ENCODE assay signal across 1 cellular context in genomic region chr19:35040826-35041547, GRCh38.
TF ChIP-seq lines count a peak whose summit lies in the region.

No MANE protein-coding gene starts in this region.

TF ChIP-seq in HepG2, 621 proteins besides CTCF, POLR2A, EP300 and RAD21 (continued from another document and continues in another):
- TF ChIP-seq, protein P1, sequence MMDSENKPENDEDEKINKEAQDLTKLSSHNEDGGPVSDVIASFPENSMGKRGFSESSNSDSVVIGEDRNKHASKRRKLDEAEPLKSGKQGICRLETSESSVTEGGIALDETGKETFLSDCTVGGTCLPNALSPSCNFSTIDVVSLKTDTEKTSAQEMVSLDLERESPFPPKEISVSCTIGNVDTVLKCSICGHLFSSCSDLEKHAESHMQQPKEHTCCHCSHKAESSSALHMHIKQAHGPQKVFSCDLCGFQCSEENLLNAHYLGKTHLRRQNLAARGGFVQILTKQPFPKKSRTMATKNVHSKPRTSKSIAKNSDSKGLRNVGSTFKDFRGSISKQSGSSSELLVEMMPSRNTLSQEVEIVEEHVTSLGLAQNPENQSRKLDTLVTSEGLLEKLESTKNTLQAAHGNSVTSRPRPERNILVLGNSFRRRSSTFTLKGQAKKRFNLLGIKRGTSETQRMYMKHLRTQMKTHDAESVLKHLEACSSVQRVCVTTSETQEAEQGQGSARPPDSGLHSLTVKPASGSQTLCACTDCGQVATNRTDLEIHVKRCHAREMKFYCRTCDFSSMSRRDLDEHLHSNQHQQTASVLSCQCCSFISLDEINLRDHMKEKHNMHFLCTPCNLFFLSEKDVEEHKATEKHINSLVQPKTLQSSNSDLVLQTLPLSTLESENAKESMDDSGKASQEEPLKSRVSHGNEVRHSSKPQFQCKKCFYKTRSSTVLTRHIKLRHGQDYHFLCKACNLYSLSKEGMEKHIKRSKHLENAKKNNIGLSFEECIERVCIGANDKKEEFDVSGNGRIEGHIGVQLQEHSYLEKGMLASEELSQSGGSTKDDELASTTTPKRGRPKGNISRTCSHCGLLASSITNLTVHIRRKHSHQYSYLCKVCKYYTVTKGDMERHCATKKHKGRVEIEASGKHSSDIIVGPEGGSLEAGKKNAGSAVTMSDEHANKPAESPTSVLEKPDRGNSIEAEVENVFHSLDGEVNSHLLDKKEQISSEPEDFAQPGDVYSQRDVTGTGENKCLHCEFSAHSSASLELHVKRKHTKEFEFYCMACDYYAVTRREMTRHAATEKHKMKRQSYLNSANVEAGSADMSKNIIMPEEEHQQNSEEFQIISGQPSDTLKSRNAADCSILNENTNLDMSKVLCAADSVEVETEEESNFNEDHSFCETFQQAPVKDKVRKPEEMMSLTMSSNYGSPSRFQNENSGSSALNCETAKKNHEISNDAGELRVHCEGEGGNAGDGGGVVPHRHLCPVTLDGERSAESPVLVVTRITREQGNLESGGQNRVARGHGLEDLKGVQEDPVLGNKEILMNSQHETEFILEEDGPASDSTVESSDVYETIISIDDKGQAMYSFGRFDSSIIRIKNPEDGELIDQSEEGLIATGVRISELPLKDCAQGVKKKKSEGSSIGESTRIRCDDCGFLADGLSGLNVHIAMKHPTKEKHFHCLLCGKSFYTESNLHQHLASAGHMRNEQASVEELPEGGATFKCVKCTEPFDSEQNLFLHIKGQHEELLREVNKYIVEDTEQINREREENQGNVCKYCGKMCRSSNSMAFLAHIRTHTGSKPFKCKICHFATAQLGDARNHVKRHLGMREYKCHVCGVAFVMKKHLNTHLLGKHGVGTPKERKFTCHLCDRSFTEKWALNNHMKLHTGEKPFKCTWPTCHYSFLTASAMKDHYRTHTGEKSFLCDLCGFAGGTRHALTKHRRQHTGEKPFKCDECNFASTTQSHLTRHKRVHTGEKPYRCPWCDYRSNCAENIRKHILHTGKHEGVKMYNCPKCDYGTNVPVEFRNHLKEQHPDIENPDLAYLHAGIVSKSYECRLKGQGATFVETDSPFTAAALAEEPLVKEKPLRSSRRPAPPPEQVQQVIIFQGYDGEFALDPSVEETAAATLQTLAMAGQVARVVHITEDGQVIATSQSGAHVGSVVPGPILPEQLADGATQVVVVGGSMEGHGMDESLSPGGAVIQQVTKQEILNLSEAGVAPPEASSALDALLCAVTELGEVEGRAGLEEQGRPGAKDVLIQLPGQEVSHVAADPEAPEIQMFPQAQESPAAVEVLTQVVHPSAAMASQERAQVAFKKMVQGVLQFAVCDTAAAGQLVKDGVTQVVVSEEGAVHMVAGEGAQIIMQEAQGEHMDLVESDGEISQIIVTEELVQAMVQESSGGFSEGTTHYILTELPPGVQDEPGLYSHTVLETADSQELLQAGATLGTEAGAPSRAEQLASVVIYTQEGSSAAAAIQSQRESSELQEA (CRISPR knock-in tag; IDR thresholded peaks at IDR 0.05; ENCODE audit: not compliant biosample characterization): peak; percentile 73
- TF ChIP-seq ZNF737 (CRISPR knock-in tag; IDR thresholded peaks at IDR 0.05; ENCODE audit: borderline replicate concordance): no peak
- TF ChIP-seq ZNF547 (CRISPR knock-in tag; IDR thresholded peaks at IDR 0.05): peak; percentile 69
- no peak for TF ChIP-seq CHD4 (IDR thresholded peaks at IDR 0.05; ENCODE audit: borderline replicate concordance, low read length)
- no peak for TF ChIP-seq SATB2 (CRISPR knock-in tag; IDR thresholded peaks at IDR 0.05)
- peak; percentile 98 for TF ChIP-seq ZNF670 (CRISPR knock-in tag; IDR thresholded peaks at IDR 0.05; ENCODE audit: borderline replicate concordance)
- no peak; the same call in 1 of the 2 replicates for TF ChIP-seq SMAD3 (CRISPR knock-in tag; IDR thresholded peaks at IDR 0.05)
- TF ChIP-seq ATF7 (IDR thresholded peaks at IDR 0.05): no peak
- TF ChIP-seq ATF7 (CRISPR knock-in tag; IDR thresholded peaks at IDR 0.05): peak; percentile 70; the same call in 1 of the 2 replicates
- TF ChIP-seq, protein P2, sequence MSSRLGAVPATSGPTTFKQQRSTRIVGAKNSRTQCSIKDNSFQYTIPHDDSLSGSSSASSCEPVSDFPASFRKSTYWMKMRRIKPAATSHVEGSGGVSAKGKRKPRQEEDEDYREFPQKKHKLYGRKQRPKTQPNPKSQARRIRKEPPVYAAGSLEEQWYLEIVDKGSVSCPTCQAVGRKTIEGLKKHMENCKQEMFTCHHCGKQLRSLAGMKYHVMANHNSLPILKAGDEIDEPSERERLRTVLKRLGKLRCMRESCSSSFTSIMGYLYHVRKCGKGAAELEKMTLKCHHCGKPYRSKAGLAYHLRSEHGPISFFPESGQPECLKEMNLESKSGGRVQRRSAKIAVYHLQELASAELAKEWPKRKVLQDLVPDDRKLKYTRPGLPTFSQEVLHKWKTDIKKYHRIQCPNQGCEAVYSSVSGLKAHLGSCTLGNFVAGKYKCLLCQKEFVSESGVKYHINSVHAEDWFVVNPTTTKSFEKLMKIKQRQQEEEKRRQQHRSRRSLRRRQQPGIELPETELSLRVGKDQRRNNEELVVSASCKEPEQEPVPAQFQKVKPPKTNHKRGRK (CRISPR knock-in tag; IDR thresholded peaks at IDR 0.05): peak; percentile 83; the same call in 1 of the 2 replicates
- TF ChIP-seq NFKBIZ (CRISPR knock-in tag; IDR thresholded peaks at IDR 0.05): peak; percentile 55; the same call in 1 of the 2 replicates
- no peak for TF ChIP-seq RBAK (CRISPR knock-in tag; IDR thresholded peaks at IDR 0.05)
- TF ChIP-seq POLR2AphosphoS5 (IDR thresholded peaks at IDR 0.05; ENCODE audit: low read depth, low read length): peak; percentile 82
- peak; percentile 50; the same call in 1 of the 2 replicates for TF ChIP-seq CHD2 (IDR thresholded peaks at IDR 0.05; ENCODE audit: low read depth, low read length)
- 0 out of 2 replicates have a peak, but pooled peaks have one; percentile 25 for TF ChIP-seq NFYC (CRISPR knock-in tag; IDR thresholded peaks at IDR 0.05)
- TF ChIP-seq NFE2 (CRISPR knock-in tag; IDR thresholded peaks at IDR 0.05): no peak
- TF ChIP-seq ZNF18 (CRISPR knock-in tag; IDR thresholded peaks at IDR 0.05; ENCODE audit: insufficient replicate concordance): peak; percentile 93
- TF ChIP-seq ZFY (CRISPR knock-in tag; IDR thresholded peaks at IDR 0.05): peak; percentile 87
- TF ChIP-seq ZNF253 (CRISPR knock-in tag; IDR thresholded peaks at IDR 0.05; ENCODE audit: borderline replicate concordance): no peak; the same call in 1 of the 2 replicates
- no peak for TF ChIP-seq YY1 (IDR thresholded peaks at IDR 0.05; ENCODE audit: insufficient read depth, insufficient replicate concordance, low read depth, low read length)
- peak; percentile 97 for TF ChIP-seq MZF1 (CRISPR knock-in tag; IDR thresholded peaks at IDR 0.05; ENCODE audit: borderline replicate concordance)
- 0 out of 2 replicates have a peak, but pooled peaks have one; percentile 4 for TF ChIP-seq MAFG (CRISPR knock-in tag; IDR thresholded peaks at IDR 0.05)
- TF ChIP-seq SRSF4 (IDR thresholded peaks at IDR 0.05; ENCODE audit: low read depth, low read length, poor library complexity, severe bottlenecking): no peak
- no peak; the same call in 1 of the 2 replicates for TF ChIP-seq SALL2 (CRISPR knock-in tag; IDR thresholded peaks at IDR 0.05)
- TF ChIP-seq ZXDC (CRISPR knock-in tag; IDR thresholded peaks at IDR 0.05): peak; percentile 19; the same call in 1 of the 2 replicates
- TF ChIP-seq ZNF256 (CRISPR knock-in tag; conservative IDR thresholded peaks at IDR 0.05): no peak
- peak; percentile 39; the same call in 1 of the 2 replicates for TF ChIP-seq FOSL1 (CRISPR knock-in tag; IDR thresholded peaks at IDR 0.05; ENCODE audit: borderline replicate concordance)
- TF ChIP-seq ZBTB42 (CRISPR knock-in tag; IDR thresholded peaks at IDR 0.05): no peak
- TF ChIP-seq ZBTB8A (CRISPR knock-in tag; IDR thresholded peaks at IDR 0.05; ENCODE audit: borderline replicate concordance, low read depth): no peak
- TF ChIP-seq ZNF275 (CRISPR knock-in tag; IDR thresholded peaks at IDR 0.05; ENCODE audit: borderline replicate concordance): peak; percentile 96; the same call in 1 of the 2 replicates
- peak; percentile 97 for TF ChIP-seq MYPOP (CRISPR knock-in tag; IDR thresholded peaks at IDR 0.05)
- peak; percentile 35; the same call in 1 of the 2 replicates for TF ChIP-seq CBX5 (CRISPR knock-in tag; IDR thresholded peaks at IDR 0.05; ENCODE audit: borderline replicate concordance)
- peak; percentile 70; the same call in 1 of the 2 replicates for TF ChIP-seq ZNF619 (CRISPR knock-in tag; IDR thresholded peaks at IDR 0.05)
- TF ChIP-seq ZNF460 (CRISPR knock-in tag; IDR thresholded peaks at IDR 0.05; ENCODE audit: borderline replicate concordance): peak; percentile 78; the same call in 1 of the 2 replicates
- TF ChIP-seq ZNF501 (CRISPR knock-in tag; IDR thresholded peaks at IDR 0.05): peak; percentile 84; the same call in 1 of the 2 replicates
- TF ChIP-seq ZNF160 (CRISPR knock-in tag; IDR thresholded peaks at IDR 0.05): peak; percentile 95
- TF ChIP-seq ZNF562 (CRISPR knock-in tag; IDR thresholded peaks at IDR 0.05; ENCODE audit: borderline replicate concordance): no peak
- peak; percentile 96 for TF ChIP-seq ZBTB7A (CRISPR knock-in tag; IDR thresholded peaks at IDR 0.05)
- TF ChIP-seq, protein P3, sequence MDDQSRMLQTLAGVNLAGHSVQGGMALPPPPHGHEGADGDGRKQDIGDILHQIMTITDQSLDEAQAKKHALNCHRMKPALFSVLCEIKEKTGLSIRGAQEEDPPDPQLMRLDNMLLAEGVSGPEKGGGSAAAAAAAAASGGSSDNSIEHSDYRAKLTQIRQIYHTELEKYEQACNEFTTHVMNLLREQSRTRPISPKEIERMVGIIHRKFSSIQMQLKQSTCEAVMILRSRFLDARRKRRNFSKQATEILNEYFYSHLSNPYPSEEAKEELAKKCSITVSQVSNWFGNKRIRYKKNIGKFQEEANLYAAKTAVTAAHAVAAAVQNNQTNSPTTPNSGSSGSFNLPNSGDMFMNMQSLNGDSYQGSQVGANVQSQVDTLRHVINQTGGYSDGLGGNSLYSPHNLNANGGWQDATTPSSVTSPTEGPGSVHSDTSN (CRISPR knock-in tag; IDR thresholded peaks at IDR 0.05; ENCODE audit: borderline replicate concordance): no peak
- 0 out of 2 replicates have a peak, but pooled peaks have one; percentile 66 for TF ChIP-seq KLF6 (CRISPR knock-in tag; IDR thresholded peaks at IDR 0.05)
